In the genomic region with DNA sequence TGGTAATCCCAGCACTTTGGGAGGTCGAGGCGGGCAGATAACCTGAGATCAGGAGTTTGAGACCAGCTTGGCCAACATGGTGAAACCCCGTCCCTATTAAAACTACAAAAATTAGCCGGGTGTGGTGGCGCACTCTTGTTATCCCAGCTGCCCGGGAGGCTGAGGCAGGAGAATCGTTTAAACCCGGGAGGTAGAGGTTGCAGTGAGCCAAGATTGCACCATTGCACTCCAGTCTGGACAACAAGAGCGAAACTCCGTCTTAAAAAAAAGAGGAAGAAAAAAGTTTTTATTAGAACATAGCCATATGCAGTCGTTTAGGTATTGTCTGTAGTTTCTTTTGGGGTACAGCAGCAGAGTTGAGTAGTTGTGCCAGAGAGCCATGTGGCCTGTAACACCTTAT, we compare ENCODE assay signal across 14 cellular contexts. TPM values are rescaled to one million over a fixed set of nuclear protein-coding genes. Genes with fewer than 3 reads are reported as not detected.
DNase-seq lines count a peak whose midpoint lies in the region; ATAC-seq and TF ChIP-seq lines count a peak whose summit lies in the region.
"Had no signal": no experiment of that assay in that cellular context is flagged by ENCODE, and none has a peak within 500 bp of the region (broad histone marks: within the 10 kb centered on the region; RNA-seq: fewer than 3 reads in every experiment).

No MANE protein-coding gene starts in this region.

- no peak for ATAC-seq in stimulated activated naive CD8-positive, alpha-beta T cell treated with anti-CD3 and anti-CD28 coated beads, Interleukin-15, Interleukin-2, amounts not matched to agents 100 U/mL and 50 U/mL, for 24 hours
- no peak for ATAC-seq in HG03457 (IDR thresholded peaks at IDR 0.05; ENCODE audit: unreplicated experiment)
- ATAC-seq: CD8-positive, alpha-beta T cell had no signal

- H3K9me3 ChIP-seq in OCI-LY3 (ENCODE audit: insufficient read depth, low read length) (no peaks in the 10 kb centered on the region), hepatocyte (ENCODE audit: low read depth) (no peaks in the 10 kb centered on the region)

- H2AFZ ChIP-seq in OCI-LY3 (ENCODE audit: low read depth, low read length): no peak overlapping the region
- no peak overlapping the region for H2AFZ ChIP-seq in hepatocyte

- peaks cover 18% of the 10 kb centered on the region for H3K36me3 Mint-ChIP-seq in stimulated activated naive CD8-positive, alpha-beta T cell treated with anti-CD3 and anti-CD28 coated beads, Interleukin-15, Interleukin-2, amounts not matched to agents 100 ng/mL and 50 ng/mL, for 24 hours (ENCODE audit: low read depth)

- H3K4me1 ChIP-seq in OCI-LY3 (ENCODE audit: low read length) (peaks cover 21% of the 10 kb centered on the region), hepatocyte (ENCODE audit: insufficient read depth) (peaks cover 14% of the 10 kb centered on the region)

- TF ChIP-seq CTCF in OCI-LY3 (IDR thresholded peaks at IDR 0.05; ENCODE audit: low read depth, low read length) (no peak), hepatocyte (IDR thresholded peaks at IDR 0.05; ENCODE audit: poor library complexity) (no peak)

- no peaks in the 10 kb centered on the region for H3K27me3 ChIP-seq in OCI-LY3 (ENCODE audit: low read depth, low read length)
- no peaks in the 10 kb centered on the region for H3K27me3 ChIP-seq in hepatocyte

- H3K27ac ChIP-seq in OCI-LY3 (ENCODE audit: low read length): no peak overlapping the region
- H3K27ac ChIP-seq in hepatocyte: no peak overlapping the region

- H3K4me3 ChIP-seq in OCI-LY3 (ENCODE audit: low read length) (no peak overlapping the region), hepatocyte (no peak overlapping the region)
- H3K4me3 ChIP-seq: lung had no signal

- H4K20me1 ChIP-seq in OCI-LY3 (ENCODE audit: insufficient read depth, low read length) (peaks cover 54% of the 10 kb centered on the region), hepatocyte (ENCODE audit: insufficient read depth, poor library complexity, severe bottlenecking) (peaks cover 61% of the 10 kb centered on the region)

- H3K4me2 ChIP-seq in OCI-LY3 (ENCODE audit: low read length) (peak overlapping the region; percentile 79), hepatocyte (peak overlapping the region; percentile 90)

- H3K9me3 Mint-ChIP-seq in stimulated activated naive CD8-positive, alpha-beta T cell treated with anti-CD3 and anti-CD28 coated beads, Interleukin-15, Interleukin-2, amounts not matched to agents 100 ng/mL and 50 ng/mL, for 24 hours: no peaks in the 10 kb centered on the region
- H3K9me3 Mint-ChIP-seq: CD8-positive, alpha-beta T cell had no signal

- peak overlapping the region; percentile 62 for H3K4me3 Mint-ChIP-seq in stimulated activated naive CD8-positive, alpha-beta T cell treated with anti-CD3 and anti-CD28 coated beads, Interleukin-15, Interleukin-2, amounts not matched to agents 100 ng/mL and 50 ng/mL, for 24 hours

- peaks cover 68% of the 10 kb centered on the region for H3K79me2 ChIP-seq in OCI-LY3 (ENCODE audit: low read length)
- peaks cover 68% of the 10 kb centered on the region for H3K79me2 ChIP-seq in hepatocyte

- H3K36me3 ChIP-seq in OCI-LY3 (replicated peaks; ENCODE audit: low read depth, low read length): peaks cover 4% of the 10 kb centered on the region
- H3K36me3 ChIP-seq in hepatocyte (replicated peaks; ENCODE audit: insufficient read depth, low read depth): no peaks in the 10 kb centered on the region

- no peak overlapping the region for H3K9ac ChIP-seq in OCI-LY3 (ENCODE audit: low read length)

- no peak for DNase-seq in stimulated activated naive CD8-positive, alpha-beta T cell treated with anti-CD3 and anti-CD28 coated beads, Interleukin-15, Interleukin-2, amounts not matched to agents 100 U/mL and 50 U/mL, for 24 hours
- DNase-seq in hepatocyte (ENCODE audit: low spot score) (no peak), T-helper 1 cell (no peak), NCI-H510A treated with DMSO at 0.1 percent for 48 hours (lab: John Stamatoyannopoulos, UW) (no peak), NCI-H526 treated with DMSO at 0.1 percent for 48 hours (lab: John Stamatoyannopoulos, UW) (no peak)
- DNase-seq: activated T-cell treated with anti-CD3 and anti-CD28 coated beads, Interleukin-2, amount 50 U/mL, for 1 hour; CD8-positive, alpha-beta T cell; foreskin fibroblast; IMR-90; NCI-H2171 treated with DMSO at 0.1 percent for 48 hours had no signal

- H3K27ac Mint-ChIP-seq in stimulated activated naive CD8-positive, alpha-beta T cell treated with anti-CD3 and anti-CD28 coated beads, Interleukin-15, Interleukin-2, amounts not matched to agents 100 ng/mL and 50 ng/mL, for 24 hours: no peak overlapping the region

- 86% methylated on average over 11 of the region's 11 CpGs for WGBS in hepatocyte (ENCODE audit: low lambda C conversion rate, missing lambda C conversion rate)

- H3K9me2 ChIP-seq in hepatocyte (replicated peaks; ENCODE audit: insufficient read depth): no peaks in the 10 kb centered on the region

- no peaks in the 10 kb centered on the region for H3K27me3 Mint-ChIP-seq in stimulated activated naive CD8-positive, alpha-beta T cell treated with anti-CD3 and anti-CD28 coated beads, Interleukin-15, Interleukin-2, amounts not matched to agents 100 ng/mL and 50 ng/mL, for 24 hours

- peaks cover 81% of the 10 kb centered on the region for H3K4me1 Mint-ChIP-seq in stimulated activated naive CD8-positive, alpha-beta T cell treated with anti-CD3 and anti-CD28 coated beads, Interleukin-15, Interleukin-2, amounts not matched to agents 100 ng/mL and 50 ng/mL, for 24 hours (ENCODE audit: low read depth)

RNA-seq across cellular contexts. Expression of gene ADIPOR2, which starts 2.0 kb away (rescaled TPM):
- 47.3 and 50.7 TPM in 2 replicates for total RNA-seq in hepatocyte
- 10.4 and 12.4 TPM in 2 replicates for polyA plus RNA-seq in hepatocyte
